In the genomic region with DNA sequence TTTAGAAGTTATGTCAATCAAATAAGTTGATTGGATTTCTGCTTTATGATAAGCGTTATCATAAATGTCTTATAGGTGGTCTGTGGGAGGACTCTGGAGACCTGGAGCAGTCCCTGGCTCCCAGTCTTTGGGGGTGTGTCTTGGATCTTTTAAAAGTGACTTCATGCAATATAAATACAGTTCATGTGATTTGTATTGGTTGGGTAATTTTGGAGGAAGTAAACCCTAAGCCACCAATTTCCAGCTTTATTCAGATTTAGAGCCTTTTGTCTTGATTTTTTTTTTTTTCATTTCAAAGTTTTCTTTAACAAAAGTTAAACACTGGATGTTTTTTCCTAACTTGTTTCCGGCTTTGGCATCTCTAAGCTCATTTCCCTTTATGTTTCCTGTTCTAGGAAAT, we compare ENCODE assay signal across 11 cellular contexts.
DNase-seq lines count a peak whose midpoint lies in the region; TF ChIP-seq lines count a peak whose summit lies in the region.
"Had no signal": no experiment of that assay in that cellular context is flagged by ENCODE, and none has a peak within 500 bp of the region (broad histone marks: within the 10 kb centered on the region; RNA-seq: fewer than 3 reads in every experiment).

No MANE protein-coding gene starts in this region.

- WGBS in liver, result 74% methylated on average over 2 of the region's 2 CpGs

- H3K27me3 Mint-ChIP-seq in T-helper 1 cell treated with Interleukin-12 subunit alpha and Interleukin-12 subunit beta and Interleukin-4 antibody, amounts not matched to agents 30 μg/mL and 1 μg/mL, for 36 hours (ENCODE audit: low read depth), result no peaks in the 10 kb centered on the region

- no peak overlapping the region for H3K4me3 Mint-ChIP-seq in T-helper 1 cell treated with Interleukin-12 subunit alpha and Interleukin-12 subunit beta and Interleukin-4 antibody, amounts not matched to agents 30 μg/mL and 1 μg/mL, for 36 hours

- no peaks in the 10 kb centered on the region for H3K36me3 ChIP-seq in liver (ENCODE audit: control insufficient read depth in 4 of 4, insufficient read depth in 3 of 4, low read depth in 1 of 4, low read length in 3 of 4)
- no peaks in the 10 kb centered on the region for H3K36me3 ChIP-seq in HAP-1 (replicated peaks)

- peaks cover 28 to 70% (median 60%) of the 10 kb centered on the region in 4 donors for H3K4me1 ChIP-seq in liver (ENCODE audit: control insufficient read depth in 4 of 4, insufficient read depth in 4 of 4, low read length in 3 of 4)
- peaks cover 32% of the 10 kb centered on the region for H3K4me1 ChIP-seq in HAP-1

- in situ Hi-C loops in HAP-1 (cut with MboI; ENCODE audit: low sequenced_read_pairs), result no loop called here

- no peak overlapping the region for H3K4me3 ChIP-seq in liver (ENCODE audit: low read depth in 1 of 3, low read length in 3 of 3)
- no peak overlapping the region for H3K4me3 ChIP-seq in HAP-1

- TF ChIP-seq RAD21 in liver (IDR thresholded peaks at IDR 0.05), result no peak

- peaks cover 46% of the 10 kb centered on the region for H3K4me1 Mint-ChIP-seq in T-helper 1 cell treated with Interleukin-12 subunit alpha and Interleukin-12 subunit beta and Interleukin-4 antibody, amounts not matched to agents 30 μg/mL and 1 μg/mL, for 36 hours (ENCODE audit: low read depth)

- TF ChIP-seq CTCF in liver (IDR thresholded peaks at IDR 0.05; ENCODE audit: low read depth, low read length, missing input control), result no peak

- H3K9me3 Mint-ChIP-seq in T-helper 1 cell treated with Interleukin-12 subunit alpha and Interleukin-12 subunit beta and Interleukin-4 antibody, amounts not matched to agents 30 μg/mL and 1 μg/mL, for 36 hours, result no peaks in the 10 kb centered on the region

- H3K9me3 ChIP-seq in liver (ENCODE audit: control insufficient read depth in 4 of 4, low read length in 3 of 4) (no peaks in the 10 kb centered on the region), HAP-1 (no peaks in the 10 kb centered on the region)

- H3K27ac ChIP-seq in angular gyrus (ENCODE audit: low read depth, low read length) (peak overlapping the region; percentile 47), liver (ENCODE audit: low read depth in 1 of 2, low read length in 2 of 2) (peak overlapping the region; percentile 62 to 79), substantia nigra (ENCODE audit: low read depth, low read length, poor library complexity, severe bottlenecking) (peak overlapping the region; percentile 56)

- peak overlapping the region; percentile 53 for H3K27ac Mint-ChIP-seq in T-helper 1 cell treated with Interleukin-12 subunit alpha and Interleukin-12 subunit beta and Interleukin-4 antibody, amounts not matched to agents 30 μg/mL and 1 μg/mL, for 36 hours

- H3K9ac ChIP-seq in liver (ENCODE audit: low read depth in 1 of 2, low read length in 2 of 2), result no peak overlapping the region

- peaks cover 7% of the 10 kb centered on the region for H3K36me3 Mint-ChIP-seq in T-helper 1 cell treated with Interleukin-12 subunit alpha and Interleukin-12 subunit beta and Interleukin-4 antibody, amounts not matched to agents 30 μg/mL and 1 μg/mL, for 36 hours (ENCODE audit: low read depth)

- DNase-seq in T-helper 1 cell (no peak), substantia nigra (lab: John Stamatoyannopoulos, UW) (no peak), NCI-H2227 (lab: John Stamatoyannopoulos, UW; ENCODE audit: unreplicated experiment) (no peak), HAP-1 (ENCODE audit: low spot score in 2 of 2) (no peak), NCI-H748 (lab: John Stamatoyannopoulos, UW; ENCODE audit: unreplicated experiment) (no peak)
- DNase-seq: activated naive CD4-positive, alpha-beta T cell treated with anti-CD3 and anti-CD28 coated beads, Interleukin-2, amount 50 U/mL, for 16 hours; Karpas-422; NCI-H748 treated with DMSO at 0.1 percent for 48 hours had no signal

- H3K27me3 ChIP-seq in liver (ENCODE audit: control insufficient read depth in 4 of 4, insufficient read depth in 4 of 4, low read length in 3 of 4) (no peaks in the 10 kb centered on the region), HAP-1 (ENCODE audit: low read depth) (no peaks in the 10 kb centered on the region)

TF ChIP-seq in liver, 16 proteins besides CTCF, POLR2A, EP300 and RAD21:
- TF ChIP-seq GABPA (IDR thresholded peaks at IDR 0.05 in 1 of 2, conservative IDR thresholded peaks at IDR 0.05 in 1 of 2) (no peak), HNF4A (conservative IDR thresholded peaks at IDR 0.05) (no peak), RXRA (IDR thresholded peaks at IDR 0.05) (no peak)
- TF ChIP-seq, protein P1, sequence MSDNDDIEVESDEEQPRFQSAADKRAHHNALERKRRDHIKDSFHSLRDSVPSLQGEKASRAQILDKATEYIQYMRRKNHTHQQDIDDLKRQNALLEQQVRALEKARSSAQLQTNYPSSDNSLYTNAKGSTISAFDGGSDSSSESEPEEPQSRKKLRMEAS (IDR thresholded peaks at IDR 0.05), result no peak
- TF ChIP-seq, protein P2, sequence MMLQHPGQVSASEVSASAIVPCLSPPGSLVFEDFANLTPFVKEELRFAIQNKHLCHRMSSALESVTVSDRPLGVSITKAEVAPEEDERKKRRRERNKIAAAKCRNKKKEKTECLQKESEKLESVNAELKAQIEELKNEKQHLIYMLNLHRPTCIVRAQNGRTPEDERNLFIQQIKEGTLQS (IDR thresholded peaks at IDR 0.05), result no peak
TF ChIP-seq in liver: peak in this region for 0.
